In genomic region chr17:32496348-32497078, GRCh38 we compare ENCODE assay signal across 11 cellular contexts. TPM values are rescaled to one million over a fixed set of nuclear protein-coding genes. Genes with fewer than 3 reads are reported as not detected.
DNase-seq lines count a peak whose midpoint lies in the region; ATAC-seq and TF ChIP-seq lines count a peak whose summit lies in the region.
"Had no signal": no experiment of that assay in that cellular context is flagged by ENCODE, and none has a peak within 500 bp of the region (broad histone marks: within the 10 kb centered on the region; RNA-seq: fewer than 3 reads in every experiment).

No MANE protein-coding gene starts in this region.

- intact Hi-C loops in psoas muscle (cut with DNase I): loop anchor here in 1 of 2 donors (5.0 kb wide), 1 partner anchor 111 kb away; no protein-coding TSS in a partner anchor

- ATAC-seq in psoas muscle: peak; percentile 84 to 87 (median 86)
- ATAC-seq in HG03460 (IDR thresholded peaks at IDR 0.05; ENCODE audit: unreplicated experiment): no peak

- no peaks in the 10 kb centered on the region for H3K36me3 ChIP-seq in psoas muscle (ENCODE audit: insufficient read depth in 1 of 2, low read depth in 1 of 2)
- H3K36me3 ChIP-seq: esophagus muscularis mucosa had no signal

- no peaks in the 10 kb centered on the region for H3K9me3 ChIP-seq in psoas muscle
- H3K9me3 ChIP-seq: esophagus muscularis mucosa had no signal

- peak overlapping the region; percentile 98 for H3K27ac ChIP-seq in psoas muscle
- H3K27ac ChIP-seq: esophagus muscularis mucosa had no signal

- DNase-seq in Daoy (ENCODE audit: low read depth) (peak; percentile 91), NCI-H226 (peak; percentile 59), fibroblast of gingiva (ENCODE audit: low read depth) (peak; percentile 20), psoas muscle (peak; percentile 51 to 80), NCI-H1694 treated with DMSO at 0.1 percent for 48 hours (lab: John Stamatoyannopoulos, UW) (no peak), epidermal melanocyte (ENCODE audit: insufficient read length, low spot score) (no peak)
- DNase-seq in activated T-cell treated with anti-CD3 and anti-CD28 coated beads, Interleukin-2, amount 50 U/mL, for 1 hour: no peak
- DNase-seq: mesendoderm, RPMI8226 had no signal

- H3K4me1 ChIP-seq in psoas muscle: peaks cover 34% of the 10 kb centered on the region

- H3K4me3 ChIP-seq in psoas muscle: peak overlapping the region; percentile 50
- H3K4me3 ChIP-seq: esophagus muscularis mucosa had no signal

- no peak for TF ChIP-seq CTCF in psoas muscle (IDR thresholded peaks at IDR 0.05)

- WGBS in psoas muscle, 3 donors: 51 to 72% (median 53%) methylated on average over 19 of the region's 19 CpGs

- H3K27me3 ChIP-seq in psoas muscle (ENCODE audit: insufficient read depth in 3 of 3, low read length in 2 of 3): no peaks in the 10 kb centered on the region
- H3K27me3 ChIP-seq: esophagus muscularis mucosa had no signal

RNA-seq across cellular contexts. Expression of gene CDK5R1, which starts 9.7 kb away (rescaled TPM):
- 2.4 and 4.2 TPM in 2 replicates for total RNA-seq in Daoy (2014; rRNA removed; shearing (Covaris generic))
- 1 to 10 TPM; 1.2 to 5.2 (median 2.5) TPM for total RNA-seq in psoas muscle
- polyA plus RNA-seq in psoas muscle: 1 to 10 TPM in 2 of 3 donors, under 1 TPM in 1; 0.44 to 2.1 (median 1.1) TPM

RNA-seq across cellular contexts. Expression of gene PSMD11, which starts 52.2 kb away (rescaled TPM):
- 221 and 303 TPM in 2 replicates for total RNA-seq in Daoy (2014; rRNA removed; shearing (Covaris generic))
- total RNA-seq in psoas muscle: 100 to 1,000 TPM; 118 to 280 (median 207) TPM
- polyA plus RNA-seq in psoas muscle: 100 to 1,000 TPM; 152 to 326 (median 198) TPM

Comparison
In these comparisons a context has a peak if more than half of its experiments do, and no peak if none do; other contexts are left out.
1. DNase-seq: peak in Daoy (single experiment), NCI-H226 (single experiment), fibroblast of gingiva (single experiment) and psoas muscle (2 of 2); none in NCI-H1694 treated with DMSO at 0.1 percent for 48 hours (single experiment), activated T-cell treated with anti-CD3 and anti-CD28 coated beads, Interleukin-2, amount 50 U/mL, for 1 hour (single experiment) and epidermal melanocyte (single experiment).